Comparison of ENCODE assay signal across 26 cellular contexts in genomic region chr17:82353484-82353883, GRCh38. TPM values are rescaled to one million over a fixed set of nuclear protein-coding genes. Genes with fewer than 3 reads are reported as not detected.
DNase-seq lines count a peak whose midpoint lies in the region; ATAC-seq, FAIRE-seq and TF ChIP-seq lines count a peak whose summit lies in the region.
"Had no signal": no experiment of that assay in that cellular context is flagged by ENCODE, and none has a peak within 500 bp of the region (broad histone marks: within the 10 kb centered on the region; RNA-seq: fewer than 3 reads in every experiment).

No MANE protein-coding gene starts in this region.

- H3K4me3 ChIP-seq in BLaER1, result no peak overlapping the region
- H3K4me3 ChIP-seq in HepG2 (replicated peaks in 1 of 3; ENCODE audit: insufficient read depth in 1 of 3, low read depth in 2 of 3, low read length in 3 of 3), result no peak overlapping the region
- H3K4me3 ChIP-seq: Peyer's patch had no signal

- TF ChIP-seq EP300 in HepG2 (IDR thresholded peaks at IDR 0.05; ENCODE audit: low read depth in 2 of 2, low read length in 2 of 2) (no peak), HepG2 (CRISPR knock-in tag; IDR thresholded peaks at IDR 0.05; ENCODE audit: borderline replicate concordance) (no peak)

- H3K4me2 ChIP-seq in BLaER1 (peak overlapping the region; percentile 94), HepG2 (ENCODE audit: low read depth, low read length) (no peak overlapping the region; the same call in 1 of the 2 replicates)

- H3K4me1 ChIP-seq in BLaER1, result peaks cover 84% of the 10 kb centered on the region
- peaks cover 100% of the 10 kb centered on the region for H3K4me1 ChIP-seq in HepG2 (ENCODE audit: insufficient read depth, low read length)

- CTCF ChIA-PET in HepG2 (lab: Yijun Ruan, JAX; ENCODE audit: low intra/inter-chr PET ratio, low total read pairs), result interaction anchor here (0.9 to 5.1 kb wide), 3 partner anchors 61 to 71 kb away, joined by 3 to 41 read pairs (median 17); no protein-coding TSS in a partner anchor

- no peak for TF ChIP-seq CTCF in HepG2 (CRISPR knock-in tag; IDR thresholded peaks at IDR 0.05)

- H3K9me3 ChIP-seq in BLaER1, result no peaks in the 10 kb centered on the region
- no peaks in the 10 kb centered on the region for H3K9me3 ChIP-seq in HepG2 (ENCODE audit: low read length)
- H3K9me3 ChIP-seq: Peyer's patch had no signal

- no peak overlapping the region for H2AFZ ChIP-seq in HepG2 (ENCODE audit: low read length)

- no peaks in the 10 kb centered on the region for H3K79me2 ChIP-seq in HepG2 (ENCODE audit: insufficient read depth, low read length)

- no peak for FAIRE-seq in HepG2 (lab: Jason Lieb, UNC)
- FAIRE-seq: D721Med had no signal

- no peak overlapping the region for H3K9ac ChIP-seq in BLaER1
- H3K9ac ChIP-seq in HepG2 (ENCODE audit: insufficient read depth, low read depth, low read length), result no peak overlapping the region

- BruUV-seq in HepG2 (replicated peaks; lab: Mats Ljungman, UMichigan), result no TSS peak

- 51% methylated on average over 7 of the region's 8 CpGs for WGBS in HepG2 (ENCODE audit: low lambda C conversion rate)

- H3K36me3 ChIP-seq in BLaER1 (no peaks in the 10 kb centered on the region), HepG2 (replicated peaks in 1 of 2; ENCODE audit: control insufficient read depth in 1 of 2, insufficient read depth in 2 of 2, low read length in 2 of 2) (no peaks in the 10 kb centered on the region)
- H3K36me3 ChIP-seq: Peyer's patch had no signal

- no peak for ATAC-seq in HepG2

- H3K27me3 ChIP-seq in BLaER1 (no peaks in the 10 kb centered on the region), HepG2 (ENCODE audit: control insufficient read depth in 1 of 2, insufficient read depth in 2 of 2, low read length in 2 of 2) (no peaks in the 10 kb centered on the region)
- H3K27me3 ChIP-seq: Peyer's patch had no signal

- no peaks in the 10 kb centered on the region; the same call in 1 of the 2 replicates for H4K20me1 ChIP-seq in BLaER1
- H4K20me1 ChIP-seq in HepG2 (ENCODE audit: insufficient read depth, low read length), result no peaks in the 10 kb centered on the region

- TF ChIP-seq POLR2A in HepG2 (IDR thresholded peaks at IDR 0.05; ENCODE audit: insufficient read depth in 1 of 2, low read depth in 2 of 2, low read length in 2 of 2), result no peak

- TF ChIP-seq RAD21 in HepG2 (CRISPR knock-in tag; IDR thresholded peaks at IDR 0.05), result no peak

- intact Hi-C loops in HepG2 (cut with micrococcal nuclease; ENCODE audit: unreplicated experiment), result loop anchor here (2.0 to 5.0 kb wide), 3 partner anchors 34 to 199 kb away; no protein-coding TSS in a partner anchor

- no peak overlapping the region for H3K27ac ChIP-seq in BLaER1
- H3K27ac ChIP-seq in HepG2 (ENCODE audit: extremely low read length, insufficient read depth, low read length), result no peak overlapping the region
- H3K27ac ChIP-seq: HL-60, Peyer's patch had no signal

- POLR2A ChIA-PET in HepG2 (lab: Yijun Ruan, JAX), result no interaction called here

- DNase-seq in NCI-H1105 treated with DMSO at 0.1 percent for 48 hours (lab: John Stamatoyannopoulos, UW), result peak; percentile 20
- DNase-seq in NCI-H1105 (lab: John Stamatoyannopoulos, UW), result no peak
- peak; percentile 64 for DNase-seq in NCI-H2196 (lab: John Stamatoyannopoulos, UW; ENCODE audit: unreplicated experiment)
- no peak for DNase-seq in HepG2 (ENCODE audit: low spot score)
- DNase-seq in stimulated activated CD8-positive, alpha-beta memory T cell treated with anti-CD3 and anti-CD28 coated beads, Interleukin-4, amount 100 ng/mL, for 48 hours, result no peak
- DNase-seq in GM19240 (ENCODE audit: insufficient read length, low spot score), result no peak
- DNase-seq in cerebellum (ENCODE audit: low spot score), result no peak
- DNase-seq: ACHN, DMS53, EL, GF-D8, GOT3, HCEC 1CT, KBM-7, MM.1S, NCI-H1436, NCI-H2029, NCI-H2227 treated with DMSO at 0.1 percent for 48 hours, NCI-H510A had no signal

- in situ Hi-C loops in HepG2 (cut with HindIII; ENCODE audit: extremely low pct_ligation_motif_present, low pct_unique_long_range_greater_than_20kb), result loop anchor here (5.0 to 10.0 kb wide), 3 partner anchors 34 to 201 kb away; no protein-coding TSS in a partner anchor

RNA-seq across cellular contexts. Expression of gene TEX19, which starts 5.6 kb away (rescaled TPM):
- total RNA-seq in HepG2 (2016; rRNA removed; fragmentation: Illumina TruSeq; extraction: Trizol) (1.3 and 1.8 TPM in 2 replicates), cerebellum (not detected)
- 0.61 and 0.62 TPM in 2 replicates for total RNA-seq in HepG2 (2016; cell fraction: cytosol; rRNA removed; fragmentation: Illumina TruSeq; extraction: Trizol; ENCODE audit: low read depth)
- total RNA-seq in HepG2 (2016; cell fraction: insoluble cytoplasmic fraction; rRNA removed; fragmentation: Illumina TruSeq; extraction: Trizol), result 1.6 TPM in 2 replicates
- 1.4 and 1.7 TPM in 2 replicates for total RNA-seq in HepG2 (2016; cell fraction: membrane; rRNA removed; fragmentation: Illumina TruSeq; extraction: Trizol)
- total RNA-seq in HepG2 (2016; cell fraction: nucleus; rRNA removed; fragmentation: Illumina TruSeq; extraction: Trizol), result 0.31 and 0.50 TPM in 2 replicates
- polyA plus RNA-seq in HepG2 (2011; rRNA removed), result 4.9 and 6.0 TPM in 2 replicates
- polyA plus RNA-seq in HepG2 (2011; cell fraction: cytosol; rRNA removed), result 4.4 and 5.4 TPM in 2 replicates
- 1.8 TPM in 2 replicates for polyA plus RNA-seq in HepG2 (2011; cell fraction: nucleus; rRNA removed)
- 3.9 TPM in 2 replicates for polyA plus RNA-seq in HepG2 (2012)
- polyA plus RNA-seq in HepG2 (2016; cell fraction: cytosol; fragmentation: Illumina TruSeq; extraction: Trizol; ENCODE audit: low read depth), result 0.29 and 0.36 TPM in 2 replicates
- 1.2 and 1.6 TPM in 2 replicates for polyA plus RNA-seq in HepG2 (2016; cell fraction: insoluble cytoplasmic fraction; fragmentation: Illumina TruSeq; extraction: Trizol; ENCODE audit: low read depth)
- polyA plus RNA-seq in HepG2 (2016; cell fraction: membrane; fragmentation: Illumina TruSeq; extraction: Trizol; ENCODE audit: low read depth), result 0.61 and 0.72 TPM in 2 replicates
- polyA plus RNA-seq in HepG2 (2016; cell fraction: nucleus; fragmentation: Illumina TruSeq; extraction: Trizol; ENCODE audit: insufficient read depth, low read depth), result 0.55 and 1.4 TPM in 2 replicates
- 1.6 and 8.6 TPM in 2 replicates for polyA minus RNA-seq in HepG2 (2011; rRNA and poly(A)+ RNA removed; ENCODE audit: low replicate concordance)
- 1.8 and 2.5 TPM in 2 replicates for polyA minus RNA-seq in HepG2 (2011; cell fraction: cytosol; rRNA and poly(A)+ RNA removed)
- polyA minus RNA-seq in HepG2 (2011; cell fraction: nucleus; rRNA and poly(A)+ RNA removed), result 0.26 and 0.50 TPM in 2 replicates
- total RNA-seq: Peyer's patch had no signal
- polyA plus RNA-seq: CD14-positive monocyte had no signal

RNA-seq across cellular contexts. Expression of gene UTS2R, which starts 18.1 kb away (rescaled TPM):
- total RNA-seq in HepG2 (2016; rRNA removed; fragmentation: Illumina TruSeq; extraction: Trizol), result 0.13 TPM in 1 of 2 replicates, not detected in the other
- total RNA-seq in HepG2 (2016; cell fraction: cytosol; rRNA removed; fragmentation: Illumina TruSeq; extraction: Trizol; ENCODE audit: low read depth), result not detected in 2 replicates
- total RNA-seq in HepG2 (2016; cell fraction: insoluble cytoplasmic fraction; rRNA removed; fragmentation: Illumina TruSeq; extraction: Trizol), result 0.11 TPM in 1 of 2 replicates, not detected in the other
- total RNA-seq in HepG2 (2016; cell fraction: membrane; rRNA removed; fragmentation: Illumina TruSeq; extraction: Trizol), result not detected in 2 replicates
- total RNA-seq in HepG2 (2016; cell fraction: nucleus; rRNA removed; fragmentation: Illumina TruSeq; extraction: Trizol), result 0.38 TPM in 1 of 2 replicates, not detected in the other
- 0.10 and 0.15 TPM in 2 replicates for polyA plus RNA-seq in HepG2 (2011; rRNA removed)
- 0.08 and 0.12 TPM in 2 replicates for polyA plus RNA-seq in HepG2 (2011; cell fraction: cytosol; rRNA removed)
- polyA plus RNA-seq in HepG2 (2011; cell fraction: nucleus; rRNA removed), result 1.7 and 2.2 TPM in 2 replicates
- 0.19 and 0.20 TPM in 2 replicates for polyA plus RNA-seq in HepG2 (2012)
- polyA plus RNA-seq in HepG2 (2016; cell fraction: cytosol; fragmentation: Illumina TruSeq; extraction: Trizol; ENCODE audit: low read depth), result not detected in 2 replicates
- 0.17 TPM in 1 of 2 replicates, not detected in the other for polyA plus RNA-seq in HepG2 (2016; cell fraction: insoluble cytoplasmic fraction; fragmentation: Illumina TruSeq; extraction: Trizol; ENCODE audit: low read depth)
- not detected in 2 replicates for polyA plus RNA-seq in HepG2 (2016; cell fraction: membrane; fragmentation: Illumina TruSeq; extraction: Trizol; ENCODE audit: low read depth)
- polyA plus RNA-seq in HepG2 (2016; cell fraction: nucleus; fragmentation: Illumina TruSeq; extraction: Trizol; ENCODE audit: insufficient read depth, low read depth), result not detected in 2 replicates
- polyA minus RNA-seq in HepG2 (2011; rRNA and poly(A)+ RNA removed; ENCODE audit: low replicate concordance), result 0.32 TPM in 1 of 2 replicates, not detected in the other
- polyA minus RNA-seq in HepG2 (2011; cell fraction: cytosol; rRNA and poly(A)+ RNA removed), result not detected in 2 replicates
- polyA minus RNA-seq in HepG2 (2011; cell fraction: nucleus; rRNA and poly(A)+ RNA removed), result 0.50 TPM in 1 of 2 replicates, not detected in the other
- not detected for total RNA-seq in cerebellum
- total RNA-seq: HT-29, Peyer's patch, SK-MEL-5 had no signal
- polyA plus RNA-seq: CD14-positive monocyte had no signal

RNA-seq across cellular contexts. Expression of gene SECTM1, which starts 19.9 kb away (rescaled TPM):
- total RNA-seq in HepG2 (2016; rRNA removed; fragmentation: Illumina TruSeq; extraction: Trizol), result 2.4 and 5.3 TPM in 2 replicates
- 3.3 TPM in 2 replicates for total RNA-seq in HepG2 (2016; cell fraction: cytosol; rRNA removed; fragmentation: Illumina TruSeq; extraction: Trizol; ENCODE audit: low read depth)
- 3.0 and 5.5 TPM in 2 replicates for total RNA-seq in HepG2 (2016; cell fraction: insoluble cytoplasmic fraction; rRNA removed; fragmentation: Illumina TruSeq; extraction: Trizol)
- total RNA-seq in HepG2 (2016; cell fraction: membrane; rRNA removed; fragmentation: Illumina TruSeq; extraction: Trizol), result 3.8 and 5.6 TPM in 2 replicates
- 6.9 and 7.3 TPM in 2 replicates for total RNA-seq in HepG2 (2016; cell fraction: nucleus; rRNA removed; fragmentation: Illumina TruSeq; extraction: Trizol)
- polyA plus RNA-seq in HepG2 (2011; rRNA removed), result 3.5 and 4.2 TPM in 2 replicates
- polyA plus RNA-seq in HepG2 (2011; cell fraction: cytosol; rRNA removed), result 2.7 and 4.2 TPM in 2 replicates
- 6.7 and 7.1 TPM in 2 replicates for polyA plus RNA-seq in HepG2 (2011; cell fraction: nucleus; rRNA removed)
- polyA plus RNA-seq in HepG2 (2012), result 5.0 and 7.2 TPM in 2 replicates
- polyA plus RNA-seq in HepG2 (2016; cell fraction: cytosol; fragmentation: Illumina TruSeq; extraction: Trizol; ENCODE audit: low read depth), result 2.6 and 3.4 TPM in 2 replicates
- polyA plus RNA-seq in HepG2 (2016; cell fraction: insoluble cytoplasmic fraction; fragmentation: Illumina TruSeq; extraction: Trizol; ENCODE audit: low read depth), result 4.0 and 4.2 TPM in 2 replicates
- 4.3 and 4.7 TPM in 2 replicates for polyA plus RNA-seq in HepG2 (2016; cell fraction: membrane; fragmentation: Illumina TruSeq; extraction: Trizol; ENCODE audit: low read depth)
- 5.1 and 5.5 TPM in 2 replicates for polyA plus RNA-seq in HepG2 (2016; cell fraction: nucleus; fragmentation: Illumina TruSeq; extraction: Trizol; ENCODE audit: insufficient read depth, low read depth)
- 8.8 and 15.0 TPM in 2 replicates for polyA minus RNA-seq in HepG2 (2011; rRNA and poly(A)+ RNA removed; ENCODE audit: low replicate concordance)
- 1.9 and 2.6 TPM in 2 replicates for polyA minus RNA-seq in HepG2 (2011; cell fraction: cytosol; rRNA and poly(A)+ RNA removed)
- polyA minus RNA-seq in HepG2 (2011; cell fraction: nucleus; rRNA and poly(A)+ RNA removed), result 5.0 and 7.3 TPM in 2 replicates
- total RNA-seq in cerebellum, result 3.4 TPM

RNA-seq across cellular contexts. Expression of gene CD7, which starts 36.1 kb away (rescaled TPM):
- total RNA-seq in HepG2 (2016; rRNA removed; fragmentation: Illumina TruSeq; extraction: Trizol), result 29.7 and 67.6 TPM in 2 replicates
- 23.3 and 25.5 TPM in 2 replicates for total RNA-seq in HepG2 (2016; cell fraction: cytosol; rRNA removed; fragmentation: Illumina TruSeq; extraction: Trizol; ENCODE audit: low read depth)
- total RNA-seq in HepG2 (2016; cell fraction: insoluble cytoplasmic fraction; rRNA removed; fragmentation: Illumina TruSeq; extraction: Trizol), result 24.7 and 74.3 TPM in 2 replicates
- total RNA-seq in HepG2 (2016; cell fraction: membrane; rRNA removed; fragmentation: Illumina TruSeq; extraction: Trizol), result 36.8 and 47.2 TPM in 2 replicates
- 53.2 and 64.7 TPM in 2 replicates for total RNA-seq in HepG2 (2016; cell fraction: nucleus; rRNA removed; fragmentation: Illumina TruSeq; extraction: Trizol)
- polyA plus RNA-seq in HepG2 (2011; rRNA removed), result 72.7 and 76.4 TPM in 2 replicates
- polyA plus RNA-seq in HepG2 (2011; cell fraction: cytosol; rRNA removed), result 34.4 and 89.4 TPM in 2 replicates
- 127 and 155 TPM in 2 replicates for polyA plus RNA-seq in HepG2 (2011; cell fraction: nucleus; rRNA removed)
- 46.2 and 62.8 TPM in 2 replicates for polyA plus RNA-seq in HepG2 (2012)
- polyA plus RNA-seq in HepG2 (2016; cell fraction: cytosol; fragmentation: Illumina TruSeq; extraction: Trizol; ENCODE audit: low read depth), result 56.5 and 63.8 TPM in 2 replicates
- 56.7 and 68.4 TPM in 2 replicates for polyA plus RNA-seq in HepG2 (2016; cell fraction: insoluble cytoplasmic fraction; fragmentation: Illumina TruSeq; extraction: Trizol; ENCODE audit: low read depth)
- 78.3 and 78.6 TPM in 2 replicates for polyA plus RNA-seq in HepG2 (2016; cell fraction: membrane; fragmentation: Illumina TruSeq; extraction: Trizol; ENCODE audit: low read depth)
- 226 and 244 TPM in 2 replicates for polyA plus RNA-seq in HepG2 (2016; cell fraction: nucleus; fragmentation: Illumina TruSeq; extraction: Trizol; ENCODE audit: insufficient read depth, low read depth)
- polyA minus RNA-seq in HepG2 (2011; rRNA and poly(A)+ RNA removed; ENCODE audit: low replicate concordance), result 43.3 TPM in 1 of 2 replicates, not detected in the other
- 31.0 and 32.1 TPM in 2 replicates for polyA minus RNA-seq in HepG2 (2011; cell fraction: cytosol; rRNA and poly(A)+ RNA removed)
- polyA minus RNA-seq in HepG2 (2011; cell fraction: nucleus; rRNA and poly(A)+ RNA removed), result 7.9 and 8.8 TPM in 2 replicates
- total RNA-seq in cerebellum, result not detected
- total RNA-seq: HT-29, SK-MEL-5 had no signal

Comparison
In these comparisons a context has a peak if more than half of its experiments do, and no peak if none do; other contexts are left out.
1. DNase-seq: peak in NCI-H1105 treated with DMSO at 0.1 percent for 48 hours (single experiment) and NCI-H2196 (single experiment); none in NCI-H1105 (single experiment), HepG2 (single experiment), stimulated activated CD8-positive, alpha-beta memory T cell treated with anti-CD3 and anti-CD28 coated beads, Interleukin-4, amount 100 ng/mL, for 48 hours (single experiment), GM19240 (single experiment) and cerebellum (single experiment).